ENCODE assay signal across 33 cellular contexts in the genomic region with DNA sequence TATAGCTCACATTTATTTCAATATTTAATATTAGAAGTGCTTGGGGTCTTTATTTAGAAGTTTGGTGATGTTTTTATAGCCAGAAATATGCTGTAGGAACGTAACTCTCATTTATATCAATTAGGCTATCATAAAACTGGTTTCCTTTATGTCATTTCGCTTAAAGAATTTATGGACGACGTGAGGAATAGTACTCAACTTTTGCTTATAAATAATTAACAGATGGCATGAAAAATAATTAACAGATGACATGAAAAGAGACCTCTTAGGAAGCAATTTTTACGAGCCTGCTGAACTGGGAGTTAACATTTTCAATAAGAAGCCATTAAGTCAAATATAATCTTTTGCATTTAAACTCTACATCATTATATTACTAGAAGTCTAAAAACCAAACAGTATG.
"Had no signal": no experiment of that assay in that cellular context is flagged by ENCODE, and none has a peak within 500 bp of the region (broad histone marks: within the 10 kb centered on the region; RNA-seq: fewer than 3 reads in every experiment).

No MANE protein-coding gene starts in this region.

- DNase-seq: activated B cell treated with CpG ODN at 0.5 μM for 24 hours; activated CD4-positive, alpha-beta memory T cell treated with anti-CD3 and anti-CD28 coated beads for 36 hours; activated CD4-positive, alpha-beta T cell treated with anti-CD3 and anti-CD28 coated beads, Interleukin-2, amount 10 ng/mL, durations not matched to agents 24 days and 14 days; activated CD8-positive, alpha-beta memory T cell treated with anti-CD3 and anti-CD28 coated beads, Interleukin-2, amount 10 ng/mL, durations not matched to agents 7 days and 5 days; activated CD8-positive, alpha-beta memory T cell treated with anti-CD3 and anti-CD28 coated beads, Interleukin-2, amount 50 U/mL, for 4 hours; activated CD8-positive, alpha-beta T cell treated with anti-CD3 and anti-CD28 coated beads, Interleukin-2, amount 10 ng/mL, durations not matched to agents 7 days and 5 days; activated effector memory CD4-positive, alpha-beta T cell treated with anti-CD3 and anti-CD28 coated beads, Interleukin-2, amount 50 U/mL, for 16 hours; activated naive CD4-positive, alpha-beta T cell treated with anti-CD3 and anti-CD28 coated beads for 36 hours; activated naive CD8-positive, alpha-beta T cell treated with anti-CD3 and anti-CD28 coated beads, Interleukin-2, amount 10 ng/mL, durations not matched to agents 7 days and 5 days; activated T-cell treated with anti-CD3 and anti-CD28 coated beads, Interleukin-2, amount 50 U/mL, for 1 hour; activated T-cell treated with anti-CD3 and anti-CD28 coated beads, Interleukin-2, amount 50 U/mL, for 48 hours; central memory CD4-positive, alpha-beta T cell; cerebellar nuclear complex; colonic mucosa; effector CD8-positive, alpha-beta T cell; esophagus squamous epithelium; foreskin melanocyte; T-helper 1 cell; T-helper 17 cell; T1000; WERI-Rb-1 had no signal

- H3K27ac ChIP-seq: ascending aorta, breast epithelium, cardiac muscle cell, colonic mucosa, epithelial cell of prostate, esophagus squamous epithelium, gastroesophageal sphincter, WERI-Rb-1 had no signal

- H3K4me3 Mint-ChIP-seq: activated B cell treated with CpG ODN at 0.5 μM for 24 hours; activated CD4-positive, alpha-beta memory T cell treated with anti-CD3 and anti-CD28 coated beads for 36 hours; activated CD4-positive, alpha-beta T cell treated with anti-CD3 and anti-CD28 coated beads, Interleukin-2, amount 10 ng/mL, durations not matched to agents 24 days and 14 days; activated CD8-positive, alpha-beta memory T cell treated with anti-CD3 and anti-CD28 coated beads, Interleukin-2, amount 10 ng/mL, durations not matched to agents 7 days and 5 days; activated CD8-positive, alpha-beta T cell treated with anti-CD3 and anti-CD28 coated beads, Interleukin-2, amount 10 ng/mL, durations not matched to agents 7 days and 5 days; activated naive CD4-positive, alpha-beta T cell treated with anti-CD3 and anti-CD28 coated beads for 36 hours; activated naive CD8-positive, alpha-beta T cell treated with anti-CD3 and anti-CD28 coated beads, Interleukin-2, amount 10 ng/mL, durations not matched to agents 7 days and 5 days; activated T-helper 1 cell treated with anti-CD3 and anti-CD28 coated beads, Interleukin-12 subunit alpha, Interleukin-12 subunit beta, Interleukin-2, Interleukin-4 antibody, amounts not matched to agents 30 ng/mL and 10 ng/mL and 1 ng/mL, durations not matched to agents 14 hours and 24 hours and 36 hours; brain; T-helper 17 cell; T-helper 2 cell treated with Interferon-gamma antibody and Interleukin-4, amounts not matched to agents 5 μg/mL and 100 μg/mL, for 36 hours had no signal

- H3K27ac Mint-ChIP-seq: activated B cell treated with CpG ODN at 0.5 μM for 24 hours; activated CD4-positive, alpha-beta memory T cell treated with anti-CD3 and anti-CD28 coated beads for 36 hours; activated CD4-positive, alpha-beta T cell treated with anti-CD3 and anti-CD28 coated beads, Interleukin-2, amount 10 ng/mL, durations not matched to agents 24 days and 14 days; activated CD8-positive, alpha-beta memory T cell treated with anti-CD3 and anti-CD28 coated beads, Interleukin-2, amount 10 ng/mL, durations not matched to agents 7 days and 5 days; activated CD8-positive, alpha-beta T cell treated with anti-CD3 and anti-CD28 coated beads, Interleukin-2, amount 10 ng/mL, durations not matched to agents 7 days and 5 days; activated naive CD4-positive, alpha-beta T cell treated with anti-CD3 and anti-CD28 coated beads for 36 hours; activated naive CD4-positive, alpha-beta T cell treated with anti-CD3 and anti-CD28 coated beads, Interleukin-2, amount 50 U/mL, for 72 hours; activated naive CD8-positive, alpha-beta T cell treated with anti-CD3 and anti-CD28 coated beads, Interleukin-2, amount 10 ng/mL, durations not matched to agents 7 days and 5 days; activated T-helper 1 cell treated with anti-CD3 and anti-CD28 coated beads, Interleukin-12 subunit alpha, Interleukin-12 subunit beta, Interleukin-2, Interleukin-4 antibody, amounts not matched to agents 30 ng/mL and 10 ng/mL and 1 ng/mL, durations not matched to agents 14 hours and 24 hours and 36 hours; activated T-helper 2 cell treated with anti-CD3 and anti-CD28 coated beads, Interferon-gamma antibody, Interleukin-2, Interleukin-4, amounts not matched to agents 10 μg/mL and 5 μg/mL and 100 μg/mL, durations not matched to agents 14 hours and 24 hours and 36 hours; brain; T-helper 17 cell; T-helper 2 cell treated with Interferon-gamma antibody and Interleukin-4, amounts not matched to agents 5 μg/mL and 100 μg/mL, for 36 hours had no signal

- H3K4me3 ChIP-seq: ascending aorta, breast epithelium, cardiac muscle cell, colonic mucosa, esophagus squamous epithelium, gastroesophageal sphincter had no signal

- H3K36me3 Mint-ChIP-seq: activated CD4-positive, alpha-beta memory T cell treated with anti-CD3 and anti-CD28 coated beads for 36 hours; activated CD8-positive, alpha-beta memory T cell treated with anti-CD3 and anti-CD28 coated beads, Interleukin-2, amount 10 ng/mL, durations not matched to agents 7 days and 5 days; activated naive CD4-positive, alpha-beta T cell treated with anti-CD3 and anti-CD28 coated beads, Interleukin-2, amount 50 U/mL, for 72 hours; brain had no signal

- H3K27me3 Mint-ChIP-seq: activated B cell treated with CpG ODN at 0.5 μM for 24 hours; activated CD4-positive, alpha-beta memory T cell treated with anti-CD3 and anti-CD28 coated beads for 36 hours; activated CD4-positive, alpha-beta T cell treated with anti-CD3 and anti-CD28 coated beads, Interleukin-2, amount 10 ng/mL, durations not matched to agents 24 days and 14 days; activated CD8-positive, alpha-beta memory T cell treated with anti-CD3 and anti-CD28 coated beads, Interleukin-2, amount 10 ng/mL, durations not matched to agents 7 days and 5 days; activated naive CD8-positive, alpha-beta T cell treated with anti-CD3 and anti-CD28 coated beads, Interleukin-2, amount 10 ng/mL, durations not matched to agents 7 days and 5 days; brain; T-helper 17 cell had no signal

- H3K9me3 ChIP-seq: ascending aorta, breast epithelium, colonic mucosa, esophagus squamous epithelium, gastroesophageal sphincter had no signal

- H3K9me3 Mint-ChIP-seq: activated B cell treated with CpG ODN at 0.5 μM for 24 hours; activated CD4-positive, alpha-beta memory T cell treated with anti-CD3 and anti-CD28 coated beads for 36 hours; activated CD4-positive, alpha-beta T cell treated with anti-CD3 and anti-CD28 coated beads, Interleukin-2, amount 10 ng/mL, durations not matched to agents 24 days and 14 days; activated naive CD4-positive, alpha-beta T cell treated with anti-CD3 and anti-CD28 coated beads for 36 hours; activated naive CD4-positive, alpha-beta T cell treated with anti-CD3 and anti-CD28 coated beads, Interleukin-2, amount 50 U/mL, for 72 hours; activated naive CD8-positive, alpha-beta T cell treated with anti-CD3 and anti-CD28 coated beads, Interleukin-2, amount 10 ng/mL, durations not matched to agents 7 days and 5 days; activated T-helper 1 cell treated with anti-CD3 and anti-CD28 coated beads, Interleukin-12 subunit alpha, Interleukin-12 subunit beta, Interleukin-2, Interleukin-4 antibody, amounts not matched to agents 30 ng/mL and 10 ng/mL and 1 ng/mL, durations not matched to agents 14 hours and 24 hours and 36 hours; activated T-helper 2 cell treated with anti-CD3 and anti-CD28 coated beads, Interferon-gamma antibody, Interleukin-2, Interleukin-4, amounts not matched to agents 10 μg/mL and 5 μg/mL and 100 μg/mL, durations not matched to agents 14 hours and 24 hours and 36 hours; brain; T-helper 2 cell treated with Interferon-gamma antibody and Interleukin-4, amounts not matched to agents 5 μg/mL and 100 μg/mL, for 36 hours had no signal

- FAIRE-seq: endothelial cell of umbilical vein had no signal

- H3K4me1 ChIP-seq: ascending aorta, breast epithelium, colonic mucosa, esophagus squamous epithelium, gastroesophageal sphincter had no signal

- H3K27me3 ChIP-seq: ascending aorta, breast epithelium, cardiac muscle cell, colonic mucosa, esophagus squamous epithelium, gastroesophageal sphincter had no signal

- H3K4me1 Mint-ChIP-seq: activated B cell treated with CpG ODN at 0.5 μM for 24 hours; activated CD8-positive, alpha-beta memory T cell treated with anti-CD3 and anti-CD28 coated beads, Interleukin-2, amount 10 ng/mL, durations not matched to agents 7 days and 5 days; T-helper 17 cell had no signal

- H3K36me3 ChIP-seq: ascending aorta, breast epithelium, cardiac muscle cell, colonic mucosa, esophagus squamous epithelium, gastroesophageal sphincter, WERI-Rb-1 had no signal

- ATAC-seq: activated CD4-positive, CD25-positive, alpha-beta regulatory T cell treated with anti-CD3 and anti-CD28 coated beads, Interleukin-2, amount 50 U/mL, for 24 hours; activated CD8-positive, alpha-beta memory T cell treated with anti-CD3 and anti-CD28 coated beads, Interleukin-2, amount 10 ng/mL, durations not matched to agents 7 days and 5 days; activated CD8-positive, alpha-beta T cell treated with anti-CD3 and anti-CD28 coated beads, Interleukin-2, amount 10 ng/mL, durations not matched to agents 7 days and 5 days; activated naive CD4-positive, alpha-beta T cell treated with anti-CD3 and anti-CD28 coated beads, Interleukin-2, amount 50 U/mL, for 72 hours; gastroesophageal sphincter; T-helper 17 cell had no signal
